25 cellular contexts compared by ENCODE assay signal in the genomic region with DNA sequence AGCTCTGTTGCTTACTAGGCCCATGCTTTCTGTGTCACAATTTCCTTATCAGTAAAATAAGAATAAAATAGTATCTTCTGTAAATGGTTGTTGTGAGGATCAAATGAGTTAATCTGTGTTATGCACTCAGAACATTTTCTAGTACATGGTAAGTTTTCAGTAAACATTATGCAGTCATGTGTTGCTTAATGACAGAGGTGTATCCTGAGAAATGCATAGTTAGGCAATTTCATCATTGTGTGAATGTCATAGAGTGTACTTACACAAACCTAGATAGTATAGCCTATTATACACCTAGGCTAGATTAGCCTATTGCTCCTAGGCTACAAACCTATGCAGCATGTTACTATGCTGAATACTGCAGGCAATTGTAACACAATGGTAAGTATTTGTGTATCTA. TPM values are rescaled to one million over a fixed set of nuclear protein-coding genes. Genes with fewer than 3 reads are reported as not detected.
"Had no signal": no experiment of that assay in that cellular context is flagged by ENCODE, and none has a peak within 500 bp of the region (broad histone marks: within the 10 kb centered on the region; RNA-seq: fewer than 3 reads in every experiment).

No MANE protein-coding gene starts in this region.

- DNase-seq: activated CD4-positive, alpha-beta T cell treated with anti-CD3 and anti-CD28 coated beads, Interleukin-2, amount 10 ng/mL, durations not matched to agents 7 days and 5 days; activated CD8-positive, alpha-beta memory T cell treated with anti-CD3 and anti-CD28 coated beads for 24 hours; activated CD8-positive, alpha-beta memory T cell treated with anti-CD3 and anti-CD28 coated beads, Interleukin-2, amount 50 U/mL, for 48 hours; activated gamma-delta T cell; activated T-cell treated with anti-CD3 and anti-CD28 coated beads, Interleukin-2, amount 50 U/mL, for 48 hours; adrenal gland; cerebellar nuclear complex; effector CD8-positive, alpha-beta T cell; heart right ventricle; sigmoid colon; stimulated activated CD4-positive, alpha-beta T cell treated with anti-CD3 and anti-CD28 coated beads, Interleukin-4, amount 100 ng/mL, for 24 hours had no signal

- H3K9me3 Mint-ChIP-seq: activated CD4-positive, alpha-beta T cell treated with anti-CD3 and anti-CD28 coated beads, Interleukin-2, amount 10 ng/mL, durations not matched to agents 7 days and 5 days; activated naive CD4-positive, alpha-beta T cell treated with anti-CD3 and anti-CD28 coated beads, Interleukin-2, amount 50 U/mL, for 24 hours; dendritic cell treated with granulocyte-macrophage colony-stimulating factor and Interleukin-4, amounts not matched to agents 40 ng/mL and 50 ng/mL, for 4 days; stimulated activated effector memory CD8-positive, alpha-beta T cell treated with anti-CD3 and anti-CD28 coated beads, Interleukin-12 subunit alpha, Interleukin-12 subunit beta, amount 100 ng/mL, for 72 hours; T-helper 1 cell treated with Interleukin-12 subunit alpha and Interleukin-12 subunit beta and Interleukin-4 antibody, amounts not matched to agents 30 μg/mL and 1 μg/mL, for 36 hours had no signal

- H3K4me3 Mint-ChIP-seq: activated CD4-positive, alpha-beta T cell treated with anti-CD3 and anti-CD28 coated beads, Interleukin-2, amount 10 ng/mL, durations not matched to agents 7 days and 5 days; activated naive CD4-positive, alpha-beta T cell treated with anti-CD3 and anti-CD28 coated beads, Interleukin-2, amount 50 U/mL, for 24 hours; dendritic cell treated with granulocyte-macrophage colony-stimulating factor and Interleukin-4, amounts not matched to agents 40 ng/mL and 50 ng/mL, for 4 days; mesothelial cell of epicardium; nephron; stimulated activated effector memory CD8-positive, alpha-beta T cell treated with anti-CD3 and anti-CD28 coated beads, Interleukin-12 subunit alpha, Interleukin-12 subunit beta, amount 100 ng/mL, for 72 hours; T-helper 1 cell treated with Interleukin-12 subunit alpha and Interleukin-12 subunit beta and Interleukin-4 antibody, amounts not matched to agents 30 μg/mL and 1 μg/mL, for 36 hours had no signal

- H3K27ac ChIP-seq: adrenal gland, gastroesophageal sphincter, heart right ventricle, parathyroid adenoma, sigmoid colon, SJSA1 had no signal

- H3K4me3 ChIP-seq: adrenal gland, gastroesophageal sphincter, heart right ventricle, lung, sigmoid colon, SJSA1, thoracic aorta had no signal

- H3K79me2 ChIP-seq: parathyroid adenoma had no signal

- H3K36me3 ChIP-seq: adrenal gland, gastroesophageal sphincter, heart right ventricle, sigmoid colon, SJSA1, thoracic aorta had no signal

- H3K4me1 Mint-ChIP-seq: activated CD4-positive, alpha-beta T cell treated with anti-CD3 and anti-CD28 coated beads, Interleukin-2, amount 10 ng/mL, durations not matched to agents 7 days and 5 days; activated naive CD4-positive, alpha-beta T cell treated with anti-CD3 and anti-CD28 coated beads, Interleukin-2, amount 50 U/mL, for 24 hours; stimulated activated effector memory CD8-positive, alpha-beta T cell treated with anti-CD3 and anti-CD28 coated beads, Interleukin-12 subunit alpha, Interleukin-12 subunit beta, amount 100 ng/mL, for 72 hours had no signal

- H3K27me3 Mint-ChIP-seq: dendritic cell treated with granulocyte-macrophage colony-stimulating factor and Interleukin-4, amounts not matched to agents 40 ng/mL and 50 ng/mL, for 4 days had no signal

- H3K4me1 ChIP-seq: adrenal gland, gastroesophageal sphincter, heart right ventricle, parathyroid adenoma, sigmoid colon had no signal

- H2AFZ ChIP-seq: parathyroid adenoma had no signal

- H3K27me3 ChIP-seq: adrenal gland, gastroesophageal sphincter, heart right ventricle, sigmoid colon, SJSA1 had no signal

- H3K36me3 Mint-ChIP-seq: activated naive CD4-positive, alpha-beta T cell treated with anti-CD3 and anti-CD28 coated beads, Interleukin-2, amount 50 U/mL, for 24 hours; mesothelial cell of epicardium; stimulated activated effector memory CD8-positive, alpha-beta T cell treated with anti-CD3 and anti-CD28 coated beads, Interleukin-12 subunit alpha, Interleukin-12 subunit beta, amount 100 ng/mL, for 72 hours had no signal

- H3K9me3 ChIP-seq: adrenal gland, gastroesophageal sphincter, heart right ventricle, sigmoid colon, SJSA1, thoracic aorta had no signal

- H3K27ac Mint-ChIP-seq: activated CD4-positive, alpha-beta T cell treated with anti-CD3 and anti-CD28 coated beads, Interleukin-2, amount 10 ng/mL, durations not matched to agents 7 days and 5 days; activated naive CD4-positive, alpha-beta T cell treated with anti-CD3 and anti-CD28 coated beads, Interleukin-2, amount 50 U/mL, for 24 hours; dendritic cell treated with granulocyte-macrophage colony-stimulating factor and Interleukin-4, amounts not matched to agents 40 ng/mL and 50 ng/mL, for 4 days; nephron; stimulated activated effector memory CD8-positive, alpha-beta T cell treated with anti-CD3 and anti-CD28 coated beads, Interleukin-12 subunit alpha, Interleukin-12 subunit beta, amount 100 ng/mL, for 72 hours; T-helper 1 cell treated with Interleukin-12 subunit alpha and Interleukin-12 subunit beta and Interleukin-4 antibody, amounts not matched to agents 30 μg/mL and 1 μg/mL, for 36 hours had no signal

- ATAC-seq: activated CD4-positive, CD25-positive, alpha-beta regulatory T cell treated with anti-CD3 and anti-CD28 coated beads, Interleukin-2, amount 50 U/mL, for 24 hours; gastroesophageal sphincter; heart right ventricle; stimulated activated effector memory CD8-positive, alpha-beta T cell treated with anti-CD3 and anti-CD28 coated beads, Interleukin-12 subunit alpha, Interleukin-12 subunit beta, amount 100 ng/mL, for 72 hours had no signal

- H3K9ac ChIP-seq: parathyroid adenoma had no signal

RNA-seq across cellular contexts. Expression of a gene that starts 4.4 kb away (rescaled TPM):
- total RNA-seq: activated CD4-positive, alpha-beta T cell treated with anti-CD3 and anti-CD28 coated beads, Interleukin-2, amount 10 ng/mL, durations not matched to agents 7 days and 5 days; adrenal gland; endothelial cell of umbilical vein; gastroesophageal sphincter; heart right ventricle; mesothelial cell of epicardium; sigmoid colon; SJSA1; thoracic aorta; ureter had no signal
- polyA plus RNA-seq: adrenal gland, endothelial cell of umbilical vein, heart right ventricle, lung, sigmoid colon had no signal
